ENCODE assay signal across 27 cellular contexts in genomic region chr11:75069473-75069872, GRCh38. TPM values are rescaled to one million over a fixed set of nuclear protein-coding genes. Genes with fewer than 3 reads are reported as not detected.
"Had no signal": no experiment of that assay in that cellular context is flagged by ENCODE, and none has a peak within 500 bp of the region (broad histone marks: within the 10 kb centered on the region; RNA-seq: fewer than 3 reads in every experiment).

No MANE protein-coding gene starts in this region.

- H3K27ac ChIP-seq: PC-9 had no signal

- H3K9me3 Mint-ChIP-seq: activated CD4-positive, alpha-beta memory T cell treated with anti-CD3 and anti-CD28 coated beads for 36 hours; activated naive CD4-positive, alpha-beta T cell treated with anti-CD3 and anti-CD28 coated beads for 36 hours; activated T-helper 17 cell treated with anti-CD3 and anti-CD28 coated beads, Interleukin-2, amount 50 U/mL, for 72 hours; brain; central memory CD8-positive, alpha-beta T cell; T-helper 1 cell treated with Interleukin-12 subunit alpha and Interleukin-12 subunit beta and Interleukin-4 antibody, amounts not matched to agents 30 μg/mL and 1 μg/mL, for 36 hours had no signal

- H2AFZ ChIP-seq: PC-9 had no signal

- ATAC-seq: activated T-helper 17 cell treated with anti-CD3 and anti-CD28 coated beads, Interleukin-2, amount 50 U/mL, for 72 hours; WTC11 had no signal

- H3K27ac Mint-ChIP-seq: activated CD4-positive, alpha-beta memory T cell treated with anti-CD3 and anti-CD28 coated beads for 36 hours; activated naive CD4-positive, alpha-beta T cell treated with anti-CD3 and anti-CD28 coated beads for 36 hours; activated naive CD8-positive, alpha-beta T cell; activated T-helper 17 cell treated with anti-CD3 and anti-CD28 coated beads, Interleukin-2, amount 50 U/mL, for 72 hours; brain; T-helper 1 cell treated with Interleukin-12 subunit alpha and Interleukin-12 subunit beta and Interleukin-4 antibody, amounts not matched to agents 30 μg/mL and 1 μg/mL, for 36 hours; WTC11 had no signal

- DNase-seq: activated CD4-positive, alpha-beta memory T cell treated with anti-CD3 and anti-CD28 coated beads for 36 hours; activated CD4-positive, alpha-beta T cell treated with anti-CD3 and anti-CD28 coated beads for 48 hours; activated CD4-positive, CD25-positive, alpha-beta regulatory T cell treated with anti-CD3 and anti-CD28 coated beads, Interleukin-2, amount 50 U/mL, for 72 hours; activated CD8-positive, alpha-beta memory T cell treated with anti-CD3 and anti-CD28 coated beads for 24 hours; activated gamma-delta T cell; activated naive CD4-positive, alpha-beta T cell treated with anti-CD3 and anti-CD28 coated beads for 36 hours; activated T-cell treated with anti-CD3 and anti-CD28 coated beads, Interleukin-2, amount 50 U/mL, for 48 hours; amygdala; cortex of kidney; NCI-H1092; NCI-H1417; NCI-H1694; NCI-H2029 treated with DMSO at 0.1 percent for 48 hours; NCI-H345; NCI-H510A; NCI-H526 treated with DMSO at 0.1 percent for 48 hours; NCI-H82; NK-92 treated with Interleukin-12 subunit alpha and Interleukin-12 subunit beta, amount 100 ng/mL, for 24 hours; PC-9; SHP77 treated with DMSO at 0.1 percent for 48 hours had no signal

- H3K4me3 ChIP-seq: PC-9 had no signal

- H3K4me2 ChIP-seq: PC-9 had no signal

- H3K4me1 Mint-ChIP-seq: activated T-helper 17 cell treated with anti-CD3 and anti-CD28 coated beads, Interleukin-2, amount 50 U/mL, for 72 hours; brain; central memory CD8-positive, alpha-beta T cell had no signal

- H3K36me3 Mint-ChIP-seq: activated CD4-positive, alpha-beta memory T cell treated with anti-CD3 and anti-CD28 coated beads for 36 hours; activated naive CD8-positive, alpha-beta T cell; brain; WTC11 had no signal

- H3K4me3 Mint-ChIP-seq: activated CD4-positive, alpha-beta memory T cell treated with anti-CD3 and anti-CD28 coated beads for 36 hours; activated naive CD4-positive, alpha-beta T cell treated with anti-CD3 and anti-CD28 coated beads for 36 hours; activated naive CD8-positive, alpha-beta T cell; activated T-helper 17 cell treated with anti-CD3 and anti-CD28 coated beads, Interleukin-2, amount 50 U/mL, for 72 hours; brain; central memory CD8-positive, alpha-beta T cell; T-helper 1 cell treated with Interleukin-12 subunit alpha and Interleukin-12 subunit beta and Interleukin-4 antibody, amounts not matched to agents 30 μg/mL and 1 μg/mL, for 36 hours; WTC11 had no signal

RNA-seq across cellular contexts. Expression of gene OR2AT4, which starts 27.2 kb away (rescaled TPM):
- total RNA-seq: activated CD4-positive, alpha-beta memory T cell treated with anti-CD3 and anti-CD28 coated beads for 36 hours; activated naive CD4-positive, alpha-beta T cell treated with anti-CD3 and anti-CD28 coated beads for 36 hours; activated T-helper 17 cell treated with anti-CD3 and anti-CD28 coated beads, Interleukin-2, amount 50 U/mL, for 72 hours; astrocyte; WTC11 had no signal
